In genomic region chr17:41322264-41322902, GRCh38 we compare ENCODE assay signal across 8 cellular contexts. TPM values are rescaled to one million over a fixed set of nuclear protein-coding genes. Genes with fewer than 3 reads are reported as not detected.
A peak's percentile ranks its signal among the peaks of the same experiment; 100 is the strongest.
DNase-seq lines count a peak whose midpoint lies in the region; ATAC-seq and TF ChIP-seq lines count a peak whose summit lies in the region.

No MANE protein-coding gene starts in this region.

- H3K9me3 Mint-ChIP-seq in endothelial cell (ENCODE audit: unreplicated experiment) (no peaks in the 10 kb centered on the region), nephron progenitor cell (peaks cover 26% of the 10 kb centered on the region)

- H2AFZ ChIP-seq in PC-9 = no peak overlapping the region

- H3F3A ChIP-seq in PC-9 (ENCODE audit: insufficient read depth, low read depth) = no peaks in the 10 kb centered on the region

- peaks cover 4% of the 10 kb centered on the region; the same call in 1 of the 2 replicates for H3K36me3 ChIP-seq in PC-9 (ENCODE audit: low read depth)

- H3K27me3 Mint-ChIP-seq in endothelial cell (ENCODE audit: unreplicated experiment) (peaks cover 1% of the 10 kb centered on the region), nephron progenitor cell (ENCODE audit: low read depth, poor library complexity) (peaks cover 6% of the 10 kb centered on the region)

- H3K4me3 ChIP-seq in HL-60 (replicated peaks; ENCODE audit: insufficient read depth, low read length) = no peak overlapping the region
- H3K4me3 ChIP-seq in PC-9 = no peak overlapping the region

- H3K27ac ChIP-seq in HL-60 (replicated peaks) = no peak overlapping the region
- no peak overlapping the region for H3K27ac ChIP-seq in PC-9

- no peak overlapping the region for H3K4me2 ChIP-seq in PC-9

- H3K27ac Mint-ChIP-seq in endothelial cell (ENCODE audit: unreplicated experiment) = no peak overlapping the region
- H3K27ac Mint-ChIP-seq in nephron progenitor cell = no peak overlapping the region

- H3K27me3 ChIP-seq in HL-60 (ENCODE audit: insufficient read depth, poor library complexity, severe bottlenecking) = no peaks in the 10 kb centered on the region
- no peaks in the 10 kb centered on the region for H3K27me3 ChIP-seq in PC-9 (ENCODE audit: insufficient read depth, low read depth)

- CTCF ChIA-PET in PC-9 (lab: Charles Lee) = interaction anchor here (0.7 to 1.9 kb wide), 8 partner anchors 15 to 413 kb away, joined by 3 to 7 read pairs (median 5); no protein-coding TSS in a partner anchor

- no peak overlapping the region for H3K4me3 Mint-ChIP-seq in endothelial cell (ENCODE audit: unreplicated experiment)
- no peak overlapping the region for H3K4me3 Mint-ChIP-seq in nephron progenitor cell

- no peaks in the 10 kb centered on the region for H3K4me1 ChIP-seq in PC-9 (replicated peaks; ENCODE audit: insufficient read depth)

- H3K36me3 Mint-ChIP-seq in endothelial cell (ENCODE audit: low read depth, unreplicated experiment) = peaks cover 3% of the 10 kb centered on the region
- H3K36me3 Mint-ChIP-seq in nephron progenitor cell (ENCODE audit: low read depth) = peaks cover 5% of the 10 kb centered on the region

- BruUV-seq in PC-9 (replicated peaks; lab: Mats Ljungman, UMichigan) = no TSS peak

- H3K79me2 ChIP-seq in PC-9 (ENCODE audit: low read depth) = no peaks in the 10 kb centered on the region

- H3K9me2 ChIP-seq in PC-9 (ENCODE audit: insufficient read depth) = no peaks in the 10 kb centered on the region

- peak; percentile 52 for TF ChIP-seq CTCF in HL-60 (IDR thresholded peaks at IDR 0.05; ENCODE audit: insufficient read depth, low read length)
- TF ChIP-seq CTCF in PC-9 (conservative IDR thresholded peaks at IDR 0.05) = peak; percentile 80
- TF ChIP-seq CTCF in endothelial cell (IDR thresholded peaks at IDR 0.05; ENCODE audit: unreplicated experiment) = peak; percentile 86
- TF ChIP-seq CTCF in nephron progenitor cell (IDR thresholded peaks at IDR 0.05) = peak; percentile 82

- intact Hi-C loops in PC-9 (cut with micrococcal nuclease; ENCODE audit: unreplicated experiment) = loop anchor here (1.0 to 10.0 kb wide), 5 partner anchors 202 to 708 kb away; partner anchors contain the start of genes KRT19 and KRTAP2-3

- H3K4me1 Mint-ChIP-seq in endothelial cell (ENCODE audit: unreplicated experiment) (no peaks in the 10 kb centered on the region), nephron progenitor cell (peaks cover 9% of the 10 kb centered on the region)

- no peaks in the 10 kb centered on the region; the same call in none of the 2 replicates for H3K9me3 ChIP-seq in PC-9 (ENCODE audit: insufficient read depth, low read depth)

- H4K20me1 ChIP-seq in PC-9 (ENCODE audit: insufficient read depth) = no peaks in the 10 kb centered on the region

- peak; percentile 32 for DNase-seq in DMS114 treated with DMSO at 0.1 percent for 48 hours (lab: John Stamatoyannopoulos, UW; ENCODE audit: unreplicated experiment)
- peak in 1 of 2 experiments; percentile 9 for DNase-seq in HL-60 (ENCODE audit: low read depth in 1 of 2, low spot score in 1 of 2)
- DNase-seq in PC-9 = peak in 1 of 2 experiments; percentile 22
- DNase-seq in endothelial cell (ENCODE audit: low spot score) = no peak
- no peak for DNase-seq in nephron progenitor cell
- no peak for DNase-seq in ureter (ENCODE audit: low spot score)
- no peak for DNase-seq in activated effector memory CD4-positive, alpha-beta T cell treated with anti-CD3 and anti-CD28 coated beads, Interleukin-2, amount 50 U/mL, for 16 hours

- POLR2A ChIA-PET in PC-9 (lab: Charles Lee; ENCODE audit: unreplicated experiment) = no interaction called here

- ATAC-seq in GM18520 (IDR thresholded peaks at IDR 0.05; ENCODE audit: unreplicated experiment) = no peak

RNA-seq across cellular contexts. Expression of gene KRTAP17-1, which starts 6.9 kb away (rescaled TPM):
- total RNA-seq in PC-9 (2021) = not detected in 2 replicates
- total RNA-seq in endothelial cell (ENCODE audit: unreplicated experiment) = not detected
- total RNA-seq in ureter = not detected

RNA-seq across cellular contexts. Expression of gene KRTAP16-1, which starts 13.3 kb away (rescaled TPM):
- total RNA-seq in PC-9 (2021) = not detected in 2 replicates
- total RNA-seq in endothelial cell (ENCODE audit: unreplicated experiment) = not detected
- total RNA-seq in ureter = not detected

RNA-seq across cellular contexts. Expression of gene KRTAP29-1, which starts 19.7 kb away (rescaled TPM):
- total RNA-seq in PC-9 (2021) (not detected in 2 replicates), endothelial cell (ENCODE audit: unreplicated experiment) (not detected), ureter (not detected)

RNA-seq across cellular contexts. Expression of gene KRT33A, which starts 28.2 kb away (rescaled TPM):
- total RNA-seq in PC-9 (2021) = not detected in 2 replicates
- not detected for total RNA-seq in endothelial cell (ENCODE audit: unreplicated experiment)
- total RNA-seq in ureter = not detected

RNA-seq across cellular contexts. Expression of gene KRTAP9-7, which starts 46.9 kb away (rescaled TPM):
- not detected in 2 replicates for total RNA-seq in PC-9 (2021)
- total RNA-seq in endothelial cell (ENCODE audit: unreplicated experiment) = not detected
- not detected for total RNA-seq in ureter
